9 cellular contexts compared by ENCODE assay signal in the genomic region with DNA sequence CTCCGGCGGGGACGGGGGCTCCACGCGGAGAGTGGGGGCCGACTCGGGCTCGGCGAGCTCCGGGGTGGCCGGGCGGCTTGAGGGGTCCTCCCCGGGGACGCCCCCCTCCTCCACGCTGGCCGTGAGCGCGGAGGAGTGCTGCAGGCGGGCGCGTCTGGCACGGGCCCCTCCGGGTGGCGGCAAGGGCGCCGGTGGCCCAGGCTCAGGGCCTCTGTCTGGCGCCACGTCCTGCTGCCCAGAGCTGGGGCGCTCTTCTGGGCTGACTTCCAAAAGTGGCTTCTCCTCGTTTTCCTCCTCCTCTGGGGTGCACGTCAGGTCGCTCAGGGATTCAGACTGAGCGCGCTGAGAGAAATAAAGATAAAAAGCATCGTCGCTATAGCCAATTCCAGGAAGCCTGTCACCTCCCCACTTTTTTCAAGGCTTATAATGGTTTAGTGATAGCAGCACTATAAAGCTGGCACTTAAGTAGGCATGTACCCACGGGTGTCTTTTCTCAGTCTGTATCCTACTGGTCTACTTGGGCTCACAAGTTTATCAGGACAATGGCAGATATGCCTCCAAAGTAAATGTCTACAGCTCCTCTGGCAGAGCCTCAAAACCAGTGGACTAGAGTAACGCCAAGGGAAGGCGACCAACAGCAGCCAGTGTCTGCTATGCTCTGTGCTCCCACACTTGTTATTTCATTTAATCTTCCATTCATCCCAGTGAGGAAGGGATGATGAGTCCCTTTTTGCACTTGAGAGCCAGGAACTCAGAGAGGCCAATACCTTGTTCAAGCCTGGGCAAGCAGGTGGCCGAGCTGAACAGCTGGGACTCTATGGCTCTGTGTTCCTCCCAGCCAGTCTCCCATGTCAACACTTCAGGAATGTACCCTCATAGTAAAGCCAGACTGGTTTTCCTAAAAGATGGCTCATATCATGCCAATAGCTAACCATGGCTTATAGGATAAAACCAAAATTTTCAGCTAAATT.
DNase-seq lines count a peak whose midpoint lies in the region; ATAC-seq, FAIRE-seq and TF ChIP-seq lines count a peak whose summit lies in the region.
"Had no signal": no experiment of that assay in that cellular context is flagged by ENCODE, and none has a peak within 500 bp of the region (broad histone marks: within the 10 kb centered on the region; RNA-seq: fewer than 3 reads in every experiment).

No MANE protein-coding gene starts in this region.

- DNase-seq in Peyer's patch: no peak
- DNase-seq in cerebellum (ENCODE audit: low spot score): peak; percentile 35
- no peak for DNase-seq in HepG2 (ENCODE audit: low spot score)
- DNase-seq in stimulated activated CD8-positive, alpha-beta memory T cell treated with anti-CD3 and anti-CD28 coated beads, Interleukin-4, amount 100 ng/mL, for 48 hours: peak; percentile 21
- DNase-seq in erythroblast (lab: John Stamatoyannopoulos, UW): no peak
- no peak for DNase-seq in NCI-H524 (lab: John Stamatoyannopoulos, UW)
- no peak for DNase-seq in NK-92 (lab: John Stamatoyannopoulos, UW; ENCODE audit: unreplicated experiment)
- DNase-seq: T1000 had no signal

- H3K4me1 ChIP-seq in Peyer's patch: peaks cover 0 to 10% (median 4%) of the 10 kb centered on the region in 4 donors
- peaks cover 33% of the 10 kb centered on the region for H3K4me1 ChIP-seq in HepG2 (ENCODE audit: insufficient read depth, low read length)

- BruUV-seq in HepG2 (replicated peaks; lab: Mats Ljungman, UMichigan): no TSS peak

- H3K27me3 ChIP-seq in Peyer's patch (no peaks in the 10 kb centered on the region), HepG2 (ENCODE audit: control insufficient read depth in 1 of 2, insufficient read depth in 2 of 2, low read length in 2 of 2) (no peaks in the 10 kb centered on the region; a peak in 1 of 5 replicates)

- H3K4me3 ChIP-seq in Peyer's patch (peak overlapping the region; percentile 40 to 64 (median 56)), HepG2 (replicated peaks in 1 of 3; ENCODE audit: insufficient read depth in 1 of 3, low read depth in 2 of 3, low read length in 3 of 3) (no peak overlapping the region)

- no peak overlapping the region for H3K4me2 ChIP-seq in HepG2 (ENCODE audit: low read depth, low read length)

- no peak for ATAC-seq in HepG2
- no peak for ATAC-seq in GM21390 (IDR thresholded peaks at IDR 0.05; ENCODE audit: unreplicated experiment)

- POLR2A ChIA-PET in HepG2 (lab: Yijun Ruan, JAX): interaction anchor here (1.1 kb wide), 1 partner anchor 20 kb away, joined by 3 read pairs; no protein-coding TSS in a partner anchor

- intact Hi-C loops in HepG2 (cut with micrococcal nuclease; ENCODE audit: unreplicated experiment): no loop called here

- H3K9ac ChIP-seq in HepG2 (ENCODE audit: insufficient read depth, low read depth, low read length): no peak overlapping the region

- 95% methylated on average over 40 of the region's 40 CpGs for WGBS in HepG2 (ENCODE audit: low lambda C conversion rate)

- peak; percentile 8 for FAIRE-seq in HepG2 (lab: Jason Lieb, UNC)

- TF ChIP-seq CTCF in Peyer's patch (IDR thresholded peaks at IDR 0.05) (no peak), HepG2 (CRISPR knock-in tag; IDR thresholded peaks at IDR 0.05) (no peak)

- TF ChIP-seq POLR2A in Peyer's patch (IDR thresholded peaks at IDR 0.05) (no peak), HepG2 (IDR thresholded peaks at IDR 0.05; ENCODE audit: insufficient read depth in 1 of 2, low read depth in 2 of 2, low read length in 2 of 2) (no peak), erythroblast (IDR thresholded peaks at IDR 0.05; ENCODE audit: low read length) (no peak)

- no peaks in the 10 kb centered on the region for H3K79me2 ChIP-seq in HepG2 (ENCODE audit: insufficient read depth, low read length)

- TF ChIP-seq EP300 in HepG2 (IDR thresholded peaks at IDR 0.05; ENCODE audit: low read depth in 2 of 2, low read length in 2 of 2): no peak
- no peak for TF ChIP-seq EP300 in HepG2 (CRISPR knock-in tag; IDR thresholded peaks at IDR 0.05; ENCODE audit: borderline replicate concordance)

- H3K27ac ChIP-seq in Peyer's patch (peak overlapping the region; percentile 63 to 87 (median 70)), HepG2 (ENCODE audit: extremely low read length, insufficient read depth, low read length) (no peak overlapping the region)

- in situ Hi-C loops in HepG2 (cut with HindIII; ENCODE audit: extremely low pct_ligation_motif_present, low pct_unique_long_range_greater_than_20kb): no loop called here

- H3K9me3 ChIP-seq in Peyer's patch (no peaks in the 10 kb centered on the region), HepG2 (ENCODE audit: low read length) (no peaks in the 10 kb centered on the region)

- CTCF ChIA-PET in HepG2 (lab: Yijun Ruan, JAX; ENCODE audit: low intra/inter-chr PET ratio, low total read pairs): no interaction called here

- H3K36me3 ChIP-seq in Peyer's patch (peaks cover 0 to 4% (median 0%) of the 10 kb centered on the region in 3 donors), HepG2 (replicated peaks in 1 of 2; ENCODE audit: control insufficient read depth in 1 of 2, insufficient read depth in 2 of 2, low read length in 2 of 2) (no peaks in the 10 kb centered on the region)

- no peak overlapping the region for H2AFZ ChIP-seq in HepG2 (ENCODE audit: low read length)

- no peaks in the 10 kb centered on the region for H4K20me1 ChIP-seq in HepG2 (ENCODE audit: insufficient read depth, low read length)

- no peak for TF ChIP-seq RAD21 in HepG2 (CRISPR knock-in tag; IDR thresholded peaks at IDR 0.05)

TF ChIP-seq in HepG2, 621 proteins besides CTCF, POLR2A, EP300 and RAD21:
- TF ChIP-seq, protein P1, sequence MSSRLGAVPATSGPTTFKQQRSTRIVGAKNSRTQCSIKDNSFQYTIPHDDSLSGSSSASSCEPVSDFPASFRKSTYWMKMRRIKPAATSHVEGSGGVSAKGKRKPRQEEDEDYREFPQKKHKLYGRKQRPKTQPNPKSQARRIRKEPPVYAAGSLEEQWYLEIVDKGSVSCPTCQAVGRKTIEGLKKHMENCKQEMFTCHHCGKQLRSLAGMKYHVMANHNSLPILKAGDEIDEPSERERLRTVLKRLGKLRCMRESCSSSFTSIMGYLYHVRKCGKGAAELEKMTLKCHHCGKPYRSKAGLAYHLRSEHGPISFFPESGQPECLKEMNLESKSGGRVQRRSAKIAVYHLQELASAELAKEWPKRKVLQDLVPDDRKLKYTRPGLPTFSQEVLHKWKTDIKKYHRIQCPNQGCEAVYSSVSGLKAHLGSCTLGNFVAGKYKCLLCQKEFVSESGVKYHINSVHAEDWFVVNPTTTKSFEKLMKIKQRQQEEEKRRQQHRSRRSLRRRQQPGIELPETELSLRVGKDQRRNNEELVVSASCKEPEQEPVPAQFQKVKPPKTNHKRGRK (CRISPR knock-in tag; IDR thresholded peaks at IDR 0.05): no peak
- TF ChIP-seq, protein P2, sequence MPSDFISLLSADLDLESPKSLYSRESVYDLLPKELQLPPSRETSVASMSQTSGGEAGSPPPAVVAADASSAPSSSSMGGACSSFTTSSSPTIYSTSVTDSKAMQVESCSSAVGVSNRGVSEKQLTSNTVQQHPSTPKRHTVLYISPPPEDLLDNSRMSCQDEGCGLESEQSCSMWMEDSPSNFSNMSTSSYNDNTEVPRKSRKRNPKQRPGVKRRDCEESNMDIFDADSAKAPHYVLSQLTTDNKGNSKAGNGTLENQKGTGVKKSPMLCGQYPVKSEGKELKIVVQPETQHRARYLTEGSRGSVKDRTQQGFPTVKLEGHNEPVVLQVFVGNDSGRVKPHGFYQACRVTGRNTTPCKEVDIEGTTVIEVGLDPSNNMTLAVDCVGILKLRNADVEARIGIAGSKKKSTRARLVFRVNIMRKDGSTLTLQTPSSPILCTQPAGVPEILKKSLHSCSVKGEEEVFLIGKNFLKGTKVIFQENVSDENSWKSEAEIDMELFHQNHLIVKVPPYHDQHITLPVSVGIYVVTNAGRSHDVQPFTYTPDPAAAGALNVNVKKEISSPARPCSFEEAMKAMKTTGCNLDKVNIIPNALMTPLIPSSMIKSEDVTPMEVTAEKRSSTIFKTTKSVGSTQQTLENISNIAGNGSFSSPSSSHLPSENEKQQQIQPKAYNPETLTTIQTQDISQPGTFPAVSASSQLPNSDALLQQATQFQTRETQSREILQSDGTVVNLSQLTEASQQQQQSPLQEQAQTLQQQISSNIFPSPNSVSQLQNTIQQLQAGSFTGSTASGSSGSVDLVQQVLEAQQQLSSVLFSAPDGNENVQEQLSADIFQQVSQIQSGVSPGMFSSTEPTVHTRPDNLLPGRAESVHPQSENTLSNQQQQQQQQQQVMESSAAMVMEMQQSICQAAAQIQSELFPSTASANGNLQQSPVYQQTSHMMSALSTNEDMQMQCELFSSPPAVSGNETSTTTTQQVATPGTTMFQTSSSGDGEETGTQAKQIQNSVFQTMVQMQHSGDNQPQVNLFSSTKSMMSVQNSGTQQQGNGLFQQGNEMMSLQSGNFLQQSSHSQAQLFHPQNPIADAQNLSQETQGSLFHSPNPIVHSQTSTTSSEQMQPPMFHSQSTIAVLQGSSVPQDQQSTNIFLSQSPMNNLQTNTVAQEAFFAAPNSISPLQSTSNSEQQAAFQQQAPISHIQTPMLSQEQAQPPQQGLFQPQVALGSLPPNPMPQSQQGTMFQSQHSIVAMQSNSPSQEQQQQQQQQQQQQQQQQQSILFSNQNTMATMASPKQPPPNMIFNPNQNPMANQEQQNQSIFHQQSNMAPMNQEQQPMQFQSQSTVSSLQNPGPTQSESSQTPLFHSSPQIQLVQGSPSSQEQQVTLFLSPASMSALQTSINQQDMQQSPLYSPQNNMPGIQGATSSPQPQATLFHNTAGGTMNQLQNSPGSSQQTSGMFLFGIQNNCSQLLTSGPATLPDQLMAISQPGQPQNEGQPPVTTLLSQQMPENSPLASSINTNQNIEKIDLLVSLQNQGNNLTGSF (CRISPR knock-in tag; IDR thresholded peaks at IDR 0.05): no peak
- TF ChIP-seq ZNF34 (CRISPR knock-in tag; IDR thresholded peaks at IDR 0.05; ENCODE audit: borderline replicate concordance): no peak
- TF ChIP-seq SATB2 (CRISPR knock-in tag; IDR thresholded peaks at IDR 0.05): no peak
- TF ChIP-seq, protein P3, sequence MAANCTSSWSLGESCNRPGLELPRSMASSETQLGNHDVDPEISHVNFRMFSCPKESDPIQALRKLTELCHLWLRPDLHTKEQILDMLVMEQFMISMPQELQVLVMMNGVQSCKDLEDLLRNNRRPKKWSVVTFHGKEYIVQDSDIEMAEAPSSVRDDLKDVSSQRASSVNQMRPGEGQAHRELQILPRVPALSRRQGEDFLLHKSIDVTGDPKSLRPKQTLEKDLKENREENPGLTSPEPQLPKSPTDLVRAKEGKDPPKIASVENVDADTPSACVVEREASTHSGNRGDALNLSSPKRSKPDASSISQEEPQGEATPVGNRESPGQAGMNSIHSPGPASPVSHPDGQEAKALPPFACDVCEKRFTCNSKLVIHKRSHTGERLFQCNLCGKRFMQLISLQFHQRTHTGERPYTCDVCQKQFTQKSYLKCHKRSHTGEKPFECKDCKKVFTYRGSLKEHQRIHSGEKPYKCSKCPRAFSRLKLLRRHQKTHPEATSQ (CRISPR knock-in tag; IDR thresholded peaks at IDR 0.05; ENCODE audit: borderline replicate concordance): no peak
- no peak for TF ChIP-seq ETV5 (CRISPR knock-in tag; IDR thresholded peaks at IDR 0.05; ENCODE audit: borderline replicate concordance)

Comparison
In these comparisons a context has a peak if more than half of its experiments do, and no peak if none do; other contexts are left out.
1. DNase-seq: peak in cerebellum (single experiment) and stimulated activated CD8-positive, alpha-beta memory T cell treated with anti-CD3 and anti-CD28 coated beads, Interleukin-4, amount 100 ng/mL, for 48 hours (single experiment); none in Peyer's patch (0 of 3), HepG2 (single experiment), erythroblast (0 of 2), NCI-H524 (0 of 2) and NK-92 (single experiment).
2. H3K4me3 ChIP-seq: peak in Peyer's patch (4 of 4); none in HepG2 (0 of 3).